In the genomic region with DNA sequence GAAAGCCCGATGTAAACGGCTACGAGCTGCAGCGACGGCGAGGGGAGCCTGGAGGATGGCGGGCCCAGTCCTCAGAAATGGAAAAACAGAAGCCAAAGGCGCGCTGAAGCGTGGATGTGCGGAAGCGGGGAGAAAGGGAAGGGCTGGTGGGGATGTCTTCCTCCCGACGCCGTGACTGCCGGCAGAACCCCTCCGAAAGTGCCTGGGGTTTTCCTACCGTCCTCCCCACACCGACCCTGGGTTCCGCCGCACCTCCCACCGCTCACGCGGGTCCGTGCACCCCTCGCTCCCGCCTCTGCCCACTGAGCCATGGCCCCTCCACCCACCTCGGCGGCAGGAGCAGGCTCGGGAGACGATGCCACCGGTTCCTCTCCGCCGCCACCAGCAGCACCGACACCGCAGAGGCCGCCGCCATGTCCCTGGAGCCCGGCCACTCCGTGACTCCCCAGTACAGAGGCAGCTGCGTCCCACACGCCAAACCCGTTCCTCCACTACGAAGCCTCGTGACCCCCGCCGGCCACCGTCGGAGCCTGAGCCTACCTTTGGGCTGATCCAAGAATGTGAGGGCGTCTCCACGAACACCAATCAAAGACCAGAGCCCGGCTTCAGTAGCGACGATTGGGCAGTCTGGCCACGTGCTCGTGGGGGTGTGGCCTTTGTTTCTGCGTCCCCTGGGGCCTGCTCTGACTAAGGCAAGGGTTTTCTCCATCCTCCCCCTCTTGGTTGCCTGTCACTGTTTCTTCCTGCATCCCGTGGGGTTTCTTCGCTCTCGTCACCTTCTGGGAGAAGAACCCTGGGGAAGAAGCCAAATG, we compare ENCODE assay signal across 8 cellular contexts. TPM values are rescaled to one million over a fixed set of nuclear protein-coding genes. Genes with fewer than 3 reads are reported as not detected.
DNase-seq lines count a peak whose midpoint lies in the region; ATAC-seq and TF ChIP-seq lines count a peak whose summit lies in the region.

Gene MCCC1 (minus strand): TSS at position 471 of the 812 bp plus-strand sequence. CDS start 56 bp downstream, at position 415.

- WGBS in hepatocyte (ENCODE audit: low lambda C conversion rate, missing lambda C conversion rate) = 2% methylated on average over 60 of the region's 60 CpGs

- peaks cover 7% of the 10 kb centered on the region for H3K4me1 ChIP-seq in hepatocyte (ENCODE audit: insufficient read depth)

- H3K4me3 ChIP-seq in hepatocyte = peak within 1 kb of the TSS; percentile 68

- DNase-seq in NCI-H2029 treated with DMSO at 0.1 percent for 48 hours (lab: John Stamatoyannopoulos, UW) = peak; percentile 95
- DNase-seq in T1000 (lab: John Stamatoyannopoulos, UW) = peak; percentile 89
- peak; percentile 99 for DNase-seq in astrocyte of the hippocampus (ENCODE audit: low read depth, low spot score)
- DNase-seq in hepatocyte (ENCODE audit: low spot score) = peak; percentile 98
- peak; percentile 97 for DNase-seq in renal cortical epithelial cell (ENCODE audit: low read depth)
- DNase-seq in NCI-H774 (lab: John Stamatoyannopoulos, UW) = no peak

- no peaks in the 10 kb centered on the region for H4K20me1 ChIP-seq in hepatocyte (ENCODE audit: insufficient read depth, poor library complexity, severe bottlenecking)

- peaks cover 31% of the 10 kb centered on the region for H3K79me2 ChIP-seq in hepatocyte

- no peaks in the 10 kb centered on the region for H3K27me3 ChIP-seq in hepatocyte

- H3K9me3 ChIP-seq in hepatocyte (ENCODE audit: low read depth) = no peaks in the 10 kb centered on the region

- TF ChIP-seq CTCF in hepatocyte (IDR thresholded peaks at IDR 0.05; ENCODE audit: poor library complexity) = no peak

- peak; percentile 98 for ATAC-seq in GM18502 (IDR thresholded peaks at IDR 0.05; ENCODE audit: poor library complexity, unreplicated experiment)
- peak; percentile 100 for ATAC-seq in HG02970 (IDR thresholded peaks at IDR 0.05; ENCODE audit: low FRiP score, unreplicated experiment)

- no peaks in the 10 kb centered on the region for H3K9me2 ChIP-seq in hepatocyte (replicated peaks; ENCODE audit: insufficient read depth)

- peak within 1 kb of the TSS; percentile 97 for H3K27ac ChIP-seq in hepatocyte

- peak within 1 kb of the TSS; percentile 79 for H3K4me2 ChIP-seq in hepatocyte

- H2AFZ ChIP-seq in hepatocyte = peak within 1 kb of the TSS; percentile 64

- no peaks in the 10 kb centered on the region for H3K36me3 ChIP-seq in hepatocyte (replicated peaks; ENCODE audit: insufficient read depth, low read depth)

RNA-seq across cellular contexts. Expression of gene MCCC1, which starts in this region (rescaled TPM):
- total RNA-seq in hepatocyte (30.8 and 32.1 TPM in 2 replicates), renal cortical epithelial cell (24.3 and 38.8 TPM in 2 replicates)
- 31.3 and 37.7 TPM in 2 replicates for polyA plus RNA-seq in hepatocyte
